In genomic region chr10:97687785-97688781, GRCh38 we compare ENCODE assay signal across 6 cellular contexts. TPM values are rescaled to one million over a fixed set of nuclear protein-coding genes. Genes with fewer than 3 reads are reported as not detected.
DNase-seq lines count a peak whose midpoint lies in the region; ATAC-seq and TF ChIP-seq lines count a peak whose summit lies in the region.

No MANE protein-coding gene starts in this region.

- peaks cover 24% of the 10 kb centered on the region for H3K4me1 ChIP-seq in Loucy (ENCODE audit: insufficient read depth, low read length, poor library complexity, severe bottlenecking)

- H3K27me3 ChIP-seq in Loucy (ENCODE audit: insufficient read depth, low read length, poor library complexity, severe bottlenecking), result no peaks in the 10 kb centered on the region

- peak overlapping the region; percentile 80 for H2AFZ ChIP-seq in Loucy (ENCODE audit: low read length)

- ATAC-seq in HG02981 (IDR thresholded peaks at IDR 0.05; ENCODE audit: unreplicated experiment) (no peak), GM19324 (IDR thresholded peaks at IDR 0.05; ENCODE audit: low FRiP score, unreplicated experiment) (no peak)

- H4K20me1 ChIP-seq in Loucy (ENCODE audit: insufficient read depth, low read length, poor library complexity, severe bottlenecking), result no peaks in the 10 kb centered on the region

- no peaks in the 10 kb centered on the region for H3K36me3 ChIP-seq in Loucy (ENCODE audit: insufficient read depth, low read length)

- H3K4me2 ChIP-seq in Loucy (ENCODE audit: low read depth, low read length, poor library complexity, severe bottlenecking), result peak overlapping the region; percentile 95

- H3K9me3 ChIP-seq in Loucy (ENCODE audit: insufficient read depth, low read depth, low read length), result no peaks in the 10 kb centered on the region

- H3K79me2 ChIP-seq in Loucy (ENCODE audit: insufficient read depth, low read length), result no peaks in the 10 kb centered on the region

- no peaks in the 10 kb centered on the region for H3F3A ChIP-seq in Loucy (ENCODE audit: low read depth)

- peak overlapping the region; percentile 90 for H3K9ac ChIP-seq in Loucy (ENCODE audit: low read depth, low read length, poor library complexity, severe bottlenecking)

- TF ChIP-seq CTCF in Loucy (conservative IDR thresholded peaks at IDR 0.05; ENCODE audit: low read length), result no peak
- no peak for TF ChIP-seq CTCF in choroid plexus epithelial cell (conservative IDR thresholded peaks at IDR 0.05; ENCODE audit: low read depth, low read length)

- H3K4me3 ChIP-seq in Loucy (ENCODE audit: low read length, poor library complexity, severe bottlenecking) (peak overlapping the region; percentile 79), choroid plexus epithelial cell (ENCODE audit: low read depth, low read length) (peak overlapping the region; percentile 92)

- H3K9me2 ChIP-seq in Loucy (replicated peaks; ENCODE audit: low read depth, low read length), result no peaks in the 10 kb centered on the region

- DNase-seq in choroid plexus epithelial cell (ENCODE audit: low read depth) (peak; percentile 75), pons (ENCODE audit: low spot score) (peak; percentile 67), SK-N-DZ (ENCODE audit: low spot score) (no peak)

RNA-seq across cellular contexts. Expression of gene AVPI1, which starts 1.0 kb away (rescaled TPM):
- 8.0 and 9.5 TPM in 2 replicates for polyA plus RNA-seq in SK-N-DZ (2014; cell fraction: cytosol; rRNA removed)
- polyA plus RNA-seq in SK-N-DZ (2014; cell fraction: nucleus; rRNA removed), result 6.8 and 8.0 TPM in 2 replicates

RNA-seq across cellular contexts. Expression of gene MARVELD1, which starts 25.4 kb away (rescaled TPM):
- 55.7 and 55.8 TPM in 2 replicates for polyA plus RNA-seq in SK-N-DZ (2014; cell fraction: cytosol; rRNA removed)
- 24.1 and 40.1 TPM in 2 replicates for polyA plus RNA-seq in SK-N-DZ (2014; cell fraction: nucleus; rRNA removed)

RNA-seq across cellular contexts. Expression of gene PI4K2A, which starts 47.6 kb away (rescaled TPM):
- polyA plus RNA-seq in SK-N-DZ (2014; cell fraction: cytosol; rRNA removed), result 26.0 and 31.6 TPM in 2 replicates
- polyA plus RNA-seq in SK-N-DZ (2014; cell fraction: nucleus; rRNA removed), result 15.4 and 15.8 TPM in 2 replicates

RNA-seq across cellular contexts. Expression of gene ZFYVE27, which starts 48.8 kb away (rescaled TPM):
- polyA plus RNA-seq in SK-N-DZ (2014; cell fraction: cytosol; rRNA removed), result 61.0 and 63.6 TPM in 2 replicates
- 102 and 106 TPM in 2 replicates for polyA plus RNA-seq in SK-N-DZ (2014; cell fraction: nucleus; rRNA removed)

RNA-seq across cellular contexts. Expression of gene MORN4, which starts 54.8 kb away (rescaled TPM):
- 21.4 and 25.2 TPM in 2 replicates for polyA plus RNA-seq in SK-N-DZ (2014; cell fraction: cytosol; rRNA removed)
- polyA plus RNA-seq in SK-N-DZ (2014; cell fraction: nucleus; rRNA removed), result 7.0 and 20.4 TPM in 2 replicates
